In genomic region chr10:72334832-72335393, GRCh38 we compare ENCODE assay signal across 8 cellular contexts. TPM values are rescaled to one million over a fixed set of nuclear protein-coding genes. Genes with fewer than 3 reads are reported as not detected.
DNase-seq lines count a peak whose midpoint lies in the region; ATAC-seq, FAIRE-seq and TF ChIP-seq lines count a peak whose summit lies in the region.

No MANE protein-coding gene starts in this region.

- peaks cover 0 to 34% (median 20%) of the 10 kb centered on the region in 4 experiments; a peak in 6 of 7 replicates for H3K4me1 ChIP-seq in H1 (replicated peaks in 1 of 4; ENCODE audit: control insufficient read depth in 3 of 4, insufficient read depth in 4 of 4, low read length in 3 of 4)

- TF ChIP-seq EP300 in H1 (IDR thresholded peaks at IDR 0.05; ENCODE audit: borderline replicate concordance in 1 of 2, low read depth in 2 of 2, low read length in 2 of 2), result no peak

- peak; percentile 64 for ATAC-seq in GM21619 (IDR thresholded peaks at IDR 0.05; ENCODE audit: unreplicated experiment)
- peak; percentile 58 for ATAC-seq in activated CD8-positive, alpha-beta T cell treated with anti-CD3 and anti-CD28 coated beads, Interleukin-2, amount 10 ng/mL, durations not matched to agents 7 days and 5 days
- ATAC-seq in stimulated activated naive CD8-positive, alpha-beta T cell treated with anti-CD3 and anti-CD28 coated beads, Interleukin-15, Interleukin-2, amounts not matched to agents 100 U/mL and 50 U/mL, for 24 hours, result peak; percentile 72

- peaks cover 55% of the 10 kb centered on the region for H3K36me3 Mint-ChIP-seq in activated CD8-positive, alpha-beta T cell treated with anti-CD3 and anti-CD28 coated beads, Interleukin-2, amount 10 ng/mL, durations not matched to agents 7 days and 5 days (ENCODE audit: low read depth)

- peaks cover 78% of the 10 kb centered on the region for H3K4me1 Mint-ChIP-seq in activated CD8-positive, alpha-beta T cell treated with anti-CD3 and anti-CD28 coated beads, Interleukin-2, amount 10 ng/mL, durations not matched to agents 7 days and 5 days (ENCODE audit: low read depth)

- H3K4me2 ChIP-seq in H1 (ENCODE audit: insufficient read depth in 1 of 2, low read depth in 2 of 2, low read length in 2 of 2), result no peak overlapping the region

- no peak overlapping the region for H3K4me3 ChIP-seq in H1 (ENCODE audit: extremely low read depth in 1 of 4, insufficient read depth in 2 of 4, low read depth in 3 of 4, low read length in 4 of 4)

- peak overlapping the region; percentile 82 for H4K91ac ChIP-seq in H1 (replicated peaks; ENCODE audit: insufficient read length, low read length)

- H3K14ac ChIP-seq in H1 (ENCODE audit: insufficient read length), result no peak overlapping the region

- no peaks in the 10 kb centered on the region for H3K9me3 ChIP-seq in H1 (ENCODE audit: insufficient read depth in 2 of 2, low read depth in 1 of 2, low read length in 1 of 2)

- no peak overlapping the region for H2AFZ ChIP-seq in H1 (ENCODE audit: low read length)

- H2BK15ac ChIP-seq in H1 (ENCODE audit: low read length), result no peak overlapping the region

- no peak overlapping the region for H3K23ac ChIP-seq in H1 (ENCODE audit: insufficient read length)

- no peak overlapping the region for H2AK5ac ChIP-seq in H1 (ENCODE audit: low read depth, low read length)

- no peak overlapping the region for H2BK120ac ChIP-seq in H1 (replicated peaks; ENCODE audit: low read depth, low read length)

- no peak overlapping the region; a peak in 1 of 7 replicates for H3K9ac ChIP-seq in H1 (replicated peaks in 1 of 4; ENCODE audit: extremely low read depth in 1 of 4, low read depth in 3 of 4, low read length in 3 of 4)

- peaks cover 6 to 11% (median 7%) of the 10 kb centered on the region in 4 experiments; a peak in 5 of 8 replicates for H3K36me3 ChIP-seq in H1 (ENCODE audit: control insufficient read depth in 2 of 4, insufficient read depth in 4 of 4, low read length in 3 of 4)

- H2BK5ac ChIP-seq in H1 (ENCODE audit: low read depth, low read length), result peak overlapping the region; percentile 66; the same call in 1 of the 2 replicates

- peak overlapping the region; percentile 60 for H3K4ac ChIP-seq in H1 (replicated peaks; ENCODE audit: insufficient read length, low read depth, low read length)

- H3K18ac ChIP-seq in H1 (ENCODE audit: extremely low read depth, low read length), result peak overlapping the region; percentile 71; the same call in 1 of the 2 replicates

- TF ChIP-seq CTCF in H1 (IDR thresholded peaks at IDR 0.05; ENCODE audit: control extremely low read depth in 1 of 3, insufficient read depth in 1 of 3, low read depth in 1 of 3, low read length in 3 of 3), result peak in 1 of 3 experiments; percentile 7; a peak in 1 of 4 replicates

- no peaks in the 10 kb centered on the region for H3K27me3 ChIP-seq in H1 (replicated peaks in 1 of 4; ENCODE audit: control insufficient read depth in 3 of 4, extremely low read depth in 1 of 4, insufficient read depth in 3 of 4, low read length in 3 of 4)

- DNase-seq in DMS79 (lab: John Stamatoyannopoulos, UW), result peak; percentile 35
- peak; percentile 96 for DNase-seq in M059J (ENCODE audit: low read depth)
- peak; percentile 96 for DNase-seq in activated CD8-positive, alpha-beta T cell treated with anti-CD3 and anti-CD28 coated beads, Interleukin-2, amount 10 ng/mL, durations not matched to agents 7 days and 5 days
- peak in 1 of 2 experiments; percentile 51 for DNase-seq in H1 (ENCODE audit: low read depth in 1 of 2, low spot score in 2 of 2)
- peak; percentile 99 for DNase-seq in myocyte (ENCODE audit: low read depth)
- DNase-seq in stimulated activated naive CD8-positive, alpha-beta T cell treated with anti-CD3 and anti-CD28 coated beads, Interleukin-15, Interleukin-2, amounts not matched to agents 100 U/mL and 50 U/mL, for 24 hours, result peak; percentile 90
- no peak for DNase-seq in NCI-H1694 treated with DMSO at 0.1 percent for 48 hours (lab: John Stamatoyannopoulos, UW)

- no peak for FAIRE-seq in H1 (lab: Jason Lieb, UNC)

- H3K79me2 ChIP-seq in H1 (ENCODE audit: control insufficient read depth in 1 of 2, insufficient read depth in 2 of 2, low read length in 2 of 2), result no peaks in the 10 kb centered on the region

- peak overlapping the region; percentile 60; the same call in 1 of the 2 replicates for H2BK12ac ChIP-seq in H1 (ENCODE audit: low read depth, low read length)

- H4K8ac ChIP-seq in H1 (ENCODE audit: extremely low read depth, insufficient read depth, low read length), result peak overlapping the region; percentile 60; the same call in 1 of the 2 replicates

- no peaks in the 10 kb centered on the region for H4K20me1 ChIP-seq in H1 (replicated peaks in 1 of 2; ENCODE audit: control insufficient read depth in 1 of 2, insufficient read depth in 2 of 2, low read length in 2 of 2)

- H3K23me2 ChIP-seq in H1 (ENCODE audit: low read depth, low read length), result no peaks in the 10 kb centered on the region

- POLR2A ChIA-PET in activated CD8-positive, alpha-beta T cell treated with anti-CD3 and anti-CD28 coated beads, Interleukin-2, amount 10 ng/mL, durations not matched to agents 7 days and 5 days (lab: Charles Lee), result interaction anchor here (0.6 to 10.4 kb wide), 13 partner anchors 8 to 246 kb away, joined by 3 to 119 read pairs (median 5); partner anchors contain the start of genes ANAPC16, ASCC1 and DDIT4
- POLR2A ChIA-PET in H1 (lab: Charles Lee; ENCODE audit: partially characterized antibody), result interaction anchor here (0.9 to 39.2 kb wide), 6 partner anchors 14 to 98 kb away, joined by 3 to 895 read pairs (median 4); partner anchors contain the start of genes DDIT4 and DNAJB12

- H2BK20ac ChIP-seq in H1 (ENCODE audit: low read length), result 0 out of 2 replicates have a peak overlapping the region, but pooled peaks have one; percentile 32

- H3K79me1 ChIP-seq in H1 (ENCODE audit: low read depth, low read length), result no peaks in the 10 kb centered on the region

- H3K4me3 Mint-ChIP-seq in activated CD8-positive, alpha-beta T cell treated with anti-CD3 and anti-CD28 coated beads, Interleukin-2, amount 10 ng/mL, durations not matched to agents 7 days and 5 days, result peak overlapping the region; percentile 53

- no peak for TF ChIP-seq POLR2A in H1 (IDR thresholded peaks at IDR 0.05; ENCODE audit: control extremely low read depth in 1 of 2, low read depth in 2 of 2, low read length in 2 of 2)

- 81% methylated on average over 15 of the region's 15 CpGs; no CpG with 5 or more reads in 1 of the 2 experiments for WGBS in H1 (ENCODE audit: extremely low coverage in 1 of 2, insufficient coverage in 1 of 2, insufficient read length in 1 of 2, insufficient replicate concordance in 2 of 2, low coverage in 1 of 2, low lambda C conversion rate in 2 of 2, missing lambda C conversion rate in 1 of 2), 2 experiments

- H3K27ac ChIP-seq in H1 (ENCODE audit: low read depth, low read length), result peak overlapping the region; percentile 49

- H3K9me3 Mint-ChIP-seq in activated CD8-positive, alpha-beta T cell treated with anti-CD3 and anti-CD28 coated beads, Interleukin-2, amount 10 ng/mL, durations not matched to agents 7 days and 5 days (ENCODE audit: insufficient read depth), result no peaks in the 10 kb centered on the region

- 0 out of 4 replicates have a peak, but pooled peaks of 1 of the 2 experiments have one; percentile 3 for TF ChIP-seq RAD21 in H1 (IDR thresholded peaks at IDR 0.05 in 1 of 2, conservative IDR thresholded peaks at IDR 0.05 in 1 of 2; ENCODE audit: low read depth in 2 of 2, low read length in 2 of 2)

- no peaks in the 10 kb centered on the region for H3K27me3 Mint-ChIP-seq in activated CD8-positive, alpha-beta T cell treated with anti-CD3 and anti-CD28 coated beads, Interleukin-2, amount 10 ng/mL, durations not matched to agents 7 days and 5 days (ENCODE audit: low read depth)

- CTCF ChIA-PET in activated CD8-positive, alpha-beta T cell treated with anti-CD3 and anti-CD28 coated beads, Interleukin-2, amount 10 ng/mL, durations not matched to agents 7 days and 5 days (lab: Charles Lee), result interaction anchor here (0.8 to 7.8 kb wide), 24 partner anchors 8 to 285 kb away, joined by 3 to 122 read pairs (median 6); partner anchors contain the start of genes ANAPC16, ASCC1 and DDIT4
- CTCF ChIA-PET in H1 (lab: Charles Lee; ENCODE audit: partially characterized antibody), result interaction anchor here (0.7 to 10.8 kb wide), 13 partner anchors 8 to 208 kb away, joined by 3 to 91 read pairs (median 4); partner anchors contain the start of gene DDIT4

- peak overlapping the region; percentile 38 for H4K5ac ChIP-seq in H1 (ENCODE audit: insufficient read length, low read depth, low read length)

- H3K27ac Mint-ChIP-seq in activated CD8-positive, alpha-beta T cell treated with anti-CD3 and anti-CD28 coated beads, Interleukin-2, amount 10 ng/mL, durations not matched to agents 7 days and 5 days, result peak overlapping the region; percentile 91

- H3K56ac ChIP-seq in H1 (replicated peaks; ENCODE audit: insufficient read length, low read depth, low read length), result peak overlapping the region; percentile 2

TF ChIP-seq in H1, 55 proteins besides CTCF, POLR2A, EP300 and RAD21 (continues in another document):
- no peak for TF ChIP-seq EGR1 (IDR thresholded peaks at IDR 0.05; ENCODE audit: borderline replicate concordance, low read depth, low read length)
- TF ChIP-seq SP2 (IDR thresholded peaks at IDR 0.05; ENCODE audit: low read length), result no peak
- no peak for TF ChIP-seq BRCA1 (IDR thresholded peaks at IDR 0.05; ENCODE audit: low read depth, low read length)
- TF ChIP-seq FOSL1 (IDR thresholded peaks at IDR 0.05; ENCODE audit: insufficient read depth, low read depth, low read length), result no peak
- no peak for TF ChIP-seq ZNF274 (IDR thresholded peaks at IDR 0.05; ENCODE audit: borderline replicate concordance, extremely low read depth, low read length)
- no peak for TF ChIP-seq KDM1A (IDR thresholded peaks at IDR 0.05; ENCODE audit: borderline replicate concordance, low read length)
- TF ChIP-seq SIX5 (IDR thresholded peaks at IDR 0.05; ENCODE audit: low read depth, low read length), result no peak
- no peak for TF ChIP-seq PHF8 (conservative IDR thresholded peaks at IDR 0.05; ENCODE audit: low read depth, low read length)
- no peak for TF ChIP-seq CHD2 (IDR thresholded peaks at IDR 0.05; ENCODE audit: low read length)

RNA-seq across cellular contexts. Expression of gene DNAJB12, which starts 19.8 kb away (rescaled TPM):
- 18.8 and 31.5 TPM in 2 replicates for total RNA-seq in M059J (2014; rRNA removed; shearing (Covaris generic))
- 10 to 100 TPM; 26.4 to 29.7 TPM for total RNA-seq in activated CD8-positive, alpha-beta T cell treated with anti-CD3 and anti-CD28 coated beads, Interleukin-2, amount 10 ng/mL, durations not matched to agents 7 days and 5 days
- total RNA-seq in H1 (2021; fragmentation: NEBNext Ultra II Directional; extraction: Animal tissue kit (Norgen Biotek cat#: 25700)), result 19.6 and 20.5 TPM in 2 replicates
- 10.8 and 16.0 TPM in 2 replicates for polyA plus RNA-seq in H1 (2011; rRNA removed)
- 12.4 TPM for polyA plus RNA-seq in H1 (2011; cell fraction: cytosol; rRNA removed)
- polyA plus RNA-seq in H1 (2011; cell fraction: nucleus; rRNA removed), result 23.3 TPM
- 10.7 to 18.5 TPM (median 16.7 TPM) in 4 replicates for polyA plus RNA-seq in H1 (2012, experiment 1 of 2)
- 12.5 TPM for polyA plus RNA-seq in H1 (2012, experiment 2 of 2)
- polyA plus RNA-seq in H1 (2013, experiment 1 of 2), result 14.1 TPM
- 15.3 TPM for polyA plus RNA-seq in H1 (2013, experiment 2 of 2)
- 9.2 and 9.8 TPM in 2 replicates for polyA minus RNA-seq in H1 (2011; rRNA and poly(A)+ RNA removed)
- polyA minus RNA-seq in H1 (2011; cell fraction: cytosol; rRNA and poly(A)+ RNA removed), result 12.0 TPM
- 13.9 TPM for polyA minus RNA-seq in H1 (2011; cell fraction: nucleus; rRNA and poly(A)+ RNA removed)
- total RNA-seq in myocyte, result 27.1 and 30.3 TPM in 2 replicates
- polyA plus RNA-seq in myocyte (2012), result 41.3 TPM
